In the genomic region with DNA sequence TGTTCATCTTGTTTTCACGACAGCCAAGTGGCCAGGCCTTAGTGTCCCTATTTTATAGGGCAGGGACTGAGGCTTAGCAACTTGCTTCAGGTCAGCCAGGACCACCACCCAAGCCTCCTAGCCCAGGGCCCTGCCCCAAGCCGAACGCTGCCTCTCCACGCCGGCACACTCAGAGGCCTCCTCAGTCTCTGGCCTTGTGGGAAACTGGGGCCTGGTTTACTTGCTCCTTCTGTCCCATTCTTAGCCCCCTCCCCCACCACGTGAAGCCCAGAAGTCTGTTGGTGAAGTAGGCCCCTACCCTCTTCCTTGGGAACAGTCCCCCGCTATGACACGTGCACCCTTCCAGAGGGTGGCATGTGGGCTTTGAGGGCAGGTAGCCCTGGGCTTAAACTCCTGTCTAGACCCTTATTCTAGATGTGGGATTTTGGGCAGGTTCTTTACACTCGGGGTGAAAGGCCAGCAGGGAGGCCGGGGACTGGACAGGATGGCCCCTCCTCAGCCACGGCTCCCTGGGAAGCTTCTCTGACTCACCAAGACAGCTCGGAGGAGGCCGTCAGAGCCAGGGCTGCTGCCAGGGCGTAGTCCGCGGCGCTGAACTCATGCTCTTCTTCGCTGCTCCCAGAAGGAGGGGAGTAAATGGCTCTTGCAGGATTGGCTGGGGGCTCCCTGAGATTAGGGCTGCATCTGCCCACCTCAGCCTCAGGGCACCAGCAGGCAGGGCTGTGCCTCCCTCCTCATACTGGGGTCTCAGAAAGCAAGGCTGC, we compare ENCODE assay signal across 15 cellular contexts. TPM values are rescaled to one million over a fixed set of nuclear protein-coding genes. Genes with fewer than 3 reads are reported as not detected.
DNase-seq lines count a peak whose midpoint lies in the region; ATAC-seq and TF ChIP-seq lines count a peak whose summit lies in the region.
"Had no signal": no experiment of that assay in that cellular context is flagged by ENCODE, and none has a peak within 500 bp of the region (broad histone marks: within the 10 kb centered on the region; RNA-seq: fewer than 3 reads in every experiment).

No MANE protein-coding gene starts in this region.

- no peaks in the 10 kb centered on the region for H3K9me3 ChIP-seq in heart left ventricle
- no peaks in the 10 kb centered on the region for H3K9me3 ChIP-seq in suprapubic skin
- H3K9me3 ChIP-seq: SJCRH30 had no signal

- H3K9me3 Mint-ChIP-seq in brain, result no peaks in the 10 kb centered on the region
- H3K9me3 Mint-ChIP-seq: activated CD4-positive, alpha-beta T cell treated with anti-CD3 and anti-CD28 coated beads, Interleukin-2, amount 10 ng/mL, durations not matched to agents 7 days and 5 days; activated naive CD4-positive, alpha-beta T cell treated with anti-CD3 and anti-CD28 coated beads, Interleukin-2, amount 10 ng/mL, durations not matched to agents 7 days and 5 days had no signal

- no peaks in the 10 kb centered on the region for H3K36me3 Mint-ChIP-seq in brain
- H3K36me3 Mint-ChIP-seq: activated naive CD4-positive, alpha-beta T cell treated with anti-CD3 and anti-CD28 coated beads, Interleukin-2, amount 10 ng/mL, durations not matched to agents 7 days and 5 days had no signal

- TF ChIP-seq POLR2A in heart left ventricle (IDR thresholded peaks at IDR 0.05), result no peak
- no peak for TF ChIP-seq POLR2A in suprapubic skin (IDR thresholded peaks at IDR 0.05)

- H3K4me1 ChIP-seq in heart left ventricle (peaks cover 0 to 64% (median 15%) of the 10 kb centered on the region in 12 donors), suprapubic skin (peaks cover 60% of the 10 kb centered on the region)

- H3K27me3 Mint-ChIP-seq in brain, result peaks cover 12% of the 10 kb centered on the region

- no peak for TF ChIP-seq EP300 in suprapubic skin (IDR thresholded peaks at IDR 0.05)

- peak overlapping the region in 3 of 5 experiments; percentile 45 to 65 (median 61) for H3K27ac Mint-ChIP-seq in brain
- H3K27ac Mint-ChIP-seq: activated CD4-positive, alpha-beta T cell treated with anti-CD3 and anti-CD28 coated beads, Interleukin-2, amount 10 ng/mL, durations not matched to agents 7 days and 5 days; activated naive CD4-positive, alpha-beta T cell treated with anti-CD3 and anti-CD28 coated beads, Interleukin-2, amount 10 ng/mL, durations not matched to agents 7 days and 5 days had no signal

- 76 to 85% (median 82%) methylated on average over 10 to 18 of the region's 18 CpGs for WGBS in heart left ventricle, 4 donors
- 62% methylated on average over 14 of the region's 18 CpGs for WGBS in suprapubic skin

- TF ChIP-seq CTCF in heart left ventricle (IDR thresholded peaks at IDR 0.05) (no peak), brain (conservative IDR thresholded peaks at IDR 0.05) (no peak), kidney epithelial cell (IDR thresholded peaks at IDR 0.05; ENCODE audit: insufficient read depth, low read length, poor library complexity, severe bottlenecking) (no peak), suprapubic skin (IDR thresholded peaks at IDR 0.05) (no peak)

- H3K27ac ChIP-seq in heart left ventricle (peak overlapping the region in 8 of 12 donors; percentile 48 to 100 (median 95)), suprapubic skin (peak overlapping the region; percentile 60)
- H3K27ac ChIP-seq: SJCRH30 had no signal

- H3K4me1 Mint-ChIP-seq in brain, result peaks cover 45% of the 10 kb centered on the region

- H3K4me3 Mint-ChIP-seq in brain, result peak overlapping the region in 1 of 5 experiments; percentile 12
- H3K4me3 Mint-ChIP-seq: activated CD4-positive, alpha-beta T cell treated with anti-CD3 and anti-CD28 coated beads, Interleukin-2, amount 10 ng/mL, durations not matched to agents 7 days and 5 days; activated naive CD4-positive, alpha-beta T cell treated with anti-CD3 and anti-CD28 coated beads, Interleukin-2, amount 10 ng/mL, durations not matched to agents 7 days and 5 days had no signal

- H3K4me3 ChIP-seq in heart left ventricle (no peak overlapping the region), kidney epithelial cell (ENCODE audit: low read depth, low read length) (peak overlapping the region; percentile 0), suprapubic skin (no peak overlapping the region)
- H3K4me3 ChIP-seq: SJCRH30 had no signal

- H3K27me3 ChIP-seq in heart left ventricle, result no peaks in the 10 kb centered on the region
- peaks cover 3% of the 10 kb centered on the region for H3K27me3 ChIP-seq in kidney epithelial cell (ENCODE audit: control insufficient read depth, insufficient read depth, low read length)
- H3K27me3 ChIP-seq in suprapubic skin, result no peaks in the 10 kb centered on the region

- H3K36me3 ChIP-seq in heart left ventricle (peaks cover 0 to 45% (median 9%) of the 10 kb centered on the region in 9 donors), kidney epithelial cell (ENCODE audit: control insufficient read depth, insufficient read depth, low read length) (no peaks in the 10 kb centered on the region), suprapubic skin (no peaks in the 10 kb centered on the region)
- H3K36me3 ChIP-seq: SJCRH30 had no signal

- no peak for DNase-seq in heart left ventricle
- no peak for DNase-seq in Right ventricle myocardium inferior (ENCODE audit: missing footprints)
- peak; percentile 34 for DNase-seq in kidney epithelial cell (ENCODE audit: low read depth)
- DNase-seq in suprapubic skin (ENCODE audit: low spot score in 2 of 2), result no peak
- DNase-seq in Kasumi-1 (lab: John Stamatoyannopoulos, UW), result no peak
- no peak for DNase-seq in H4 (ENCODE audit: low spot score)
- DNase-seq: activated CD4-positive, alpha-beta T cell treated with anti-CD3 and anti-CD28 coated beads, Interleukin-2, amount 10 ng/mL, durations not matched to agents 7 days and 5 days; activated naive CD4-positive, alpha-beta T cell treated with anti-CD3 and anti-CD28 coated beads, Interleukin-2, amount 10 ng/mL, durations not matched to agents 7 days and 5 days; left cardiac atrium; NCI-H2107; SJCRH30 had no signal

- intact Hi-C loops in heart left ventricle (cut with DNase I), result no loop called here
- intact Hi-C loops in Right ventricle myocardium inferior (cut with DNase I), result no loop called here

- no peak for ATAC-seq in heart left ventricle
- no peak for ATAC-seq in Right ventricle myocardium inferior
- ATAC-seq in HG03039 (IDR thresholded peaks at IDR 0.05; ENCODE audit: unreplicated experiment), result no peak
- ATAC-seq: sciatic nerve had no signal

RNA-seq across cellular contexts. Expression of a gene that starts 4.3 kb away (rescaled TPM):
- total RNA-seq in heart left ventricle (100 to 1,000 TPM; 230 to 379 (median 288) TPM), Right ventricle myocardium inferior (403 TPM), kidney epithelial cell (7.9 and 8.1 TPM in 2 replicates), suprapubic skin (1 to 10 TPM; 1.5 to 2.3 (median 2.1) TPM)
- polyA plus RNA-seq in heart left ventricle (100 to 1,000 TPM in 1 of 2 donors, 10 to 100 TPM in 1; 76.7 to 327 TPM), brain (ENCODE audit: insufficient read depth, low read depth, low replicate concordance) (not detected)
- total RNA-seq in H4 (2014; rRNA removed; shearing (Covaris generic)), result not detected in 2 replicates
- total RNA-seq: A673; activated CD4-positive, alpha-beta T cell treated with anti-CD3 and anti-CD28 coated beads, Interleukin-2, amount 10 ng/mL, durations not matched to agents 7 days and 5 days; SJCRH30 had no signal

RNA-seq across cellular contexts. Expression of a gene that starts 35.3 kb away (rescaled TPM):
- total RNA-seq in heart left ventricle (1 to 10 TPM in 1 of 9 donors, under 1 TPM in 5, not detected in 3; 0.19 to 1.3 (median 0.49) TPM), Right ventricle myocardium inferior (0.24 TPM), kidney epithelial cell (0.07 and 0.21 TPM in 2 replicates), suprapubic skin (10 to 100 TPM; 16.6 to 36.4 (median 27.8) TPM)
- polyA plus RNA-seq in heart left ventricle (under 1 TPM; 0.04 to 0.12 TPM), brain (ENCODE audit: insufficient read depth, low read depth, low replicate concordance) (not detected)
- 0.85 and 1.2 TPM in 2 replicates for total RNA-seq in H4 (2014; rRNA removed; shearing (Covaris generic))
- total RNA-seq: activated CD4-positive, alpha-beta T cell treated with anti-CD3 and anti-CD28 coated beads, Interleukin-2, amount 10 ng/mL, durations not matched to agents 7 days and 5 days; sciatic nerve; SJCRH30 had no signal

Comparison
In these comparisons a context has a peak if more than half of its experiments do, and no peak if none do; other contexts are left out.
1. RNA of a gene that starts 4.3 kb away (total RNA-seq): 403 TPM in Right ventricle myocardium inferior (single experiment) and 230 to 379 TPM in heart left ventricle; 7.9 to 8.1 TPM in kidney epithelial cell, 1.5 to 2.3 TPM in suprapubic skin and not detected in H4; every median in the first group is over 10 times any median in the second.